ENCODE assay signal across 19 cellular contexts in the genomic region with DNA sequence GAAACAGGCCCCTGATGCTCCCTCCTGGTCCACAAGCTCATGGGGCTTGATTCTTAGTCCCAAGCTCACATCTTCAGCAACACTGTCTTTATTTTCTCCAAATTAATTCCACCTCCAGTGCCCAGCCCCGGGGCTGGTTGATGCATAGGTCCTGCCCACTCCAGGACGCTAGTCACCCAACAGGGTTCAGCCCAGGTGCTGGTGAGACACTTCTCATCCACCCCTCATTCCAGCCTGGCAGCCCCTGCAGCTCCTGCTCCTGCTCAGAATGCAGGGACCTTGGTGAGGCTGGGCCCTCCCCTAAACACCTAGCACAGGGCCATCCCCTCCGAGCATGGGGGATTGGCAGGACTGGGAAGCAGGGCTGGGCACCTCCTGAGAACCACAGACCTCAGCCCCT. TPM values are rescaled to one million over a fixed set of nuclear protein-coding genes. Genes with fewer than 3 reads are reported as not detected.
DNase-seq lines count a peak whose midpoint lies in the region; ATAC-seq and TF ChIP-seq lines count a peak whose summit lies in the region.
"Had no signal": no experiment of that assay in that cellular context is flagged by ENCODE, and none has a peak within 500 bp of the region (broad histone marks: within the 10 kb centered on the region; RNA-seq: fewer than 3 reads in every experiment).

No MANE protein-coding gene starts in this region.

- WGBS in H9 (ENCODE audit: extremely low coverage, insufficient read length, low lambda C conversion rate), result no CpG with 5 or more reads among the region's 3 CpGs
- 72 to 94% (median 88%) methylated on average over 3 of the region's 3 CpGs for WGBS in spleen, 5 donors

- H3K56ac ChIP-seq in H9 (ENCODE audit: insufficient read length, low read depth, low read length), result no peak overlapping the region

- H3K27ac Mint-ChIP-seq in H9, result no peak overlapping the region; a peak in 1 of 7 replicates
- H3K27ac Mint-ChIP-seq: B cell; CD8-positive, alpha-beta memory T cell; HFFc6 had no signal

- no peak overlapping the region for H3K4ac ChIP-seq in H9 (ENCODE audit: low read depth, low read length)

- H4K91ac ChIP-seq in H9 (ENCODE audit: insufficient read length, low read depth, low read length), result no peak overlapping the region

- H3K4me1 ChIP-seq in H9 (ENCODE audit: insufficient read depth, low read length), result no peaks in the 10 kb centered on the region
- no peaks in the 10 kb centered on the region for H3K4me1 ChIP-seq in spleen

- H3K79me1 ChIP-seq in H9 (ENCODE audit: insufficient read depth, low read depth, low read length, poor library complexity, severe bottlenecking), result no peaks in the 10 kb centered on the region

- H3K23me2 ChIP-seq in H9 (ENCODE audit: insufficient read length, low read depth, low read length, poor library complexity, severe bottlenecking), result no peaks in the 10 kb centered on the region

- H4K8ac ChIP-seq in H9 (replicated peaks; ENCODE audit: insufficient read length, low read depth, low read length), result no peak overlapping the region

- no peak overlapping the region for H4K5ac ChIP-seq in H9 (ENCODE audit: insufficient read length, low read depth, low read length)

- no peaks in the 10 kb centered on the region for H3K9me3 ChIP-seq in H9 (ENCODE audit: control insufficient read depth, low read depth, low read length)
- H3K9me3 ChIP-seq in spleen, result peaks cover 0 to 10% (median 0%) of the 10 kb centered on the region in 8 donors

- no peak overlapping the region for H2BK12ac ChIP-seq in H9 (ENCODE audit: insufficient read length, low read depth, low read length)

- TF ChIP-seq POLR2A in spleen (IDR thresholded peaks at IDR 0.05), result no peak

- no peak overlapping the region for H3K14ac ChIP-seq in H9 (ENCODE audit: insufficient read depth, low read length)

- peaks cover 0 to 38% (median 0%) of the 10 kb centered on the region in 6 donors for H3K36me3 ChIP-seq in spleen

- POLR2A ChIA-PET in RWPE1 (lab: Yijun Ruan, JAX; ENCODE audit: low non-redundant PET), result no interaction called here

- peak; percentile 12 for DNase-seq in H9
- no peak for DNase-seq in RWPE1 (ENCODE audit: low spot score)
- DNase-seq in islet precursor cell, result peak; percentile 46
- peak; percentile 21 for DNase-seq in sciatic nerve (ENCODE audit: low spot score)
- no peak for DNase-seq in foreskin melanocyte
- no peak for DNase-seq in occipital lobe (lab: John Stamatoyannopoulos, UW)
- no peak for DNase-seq in spleen
- DNase-seq: CD8-positive, alpha-beta memory T cell; COR-L47; DMS 273 treated with DMSO at 0.1 percent for 48 hours; DMS53; DND-41; EL; HFFc6 had no signal

- H3K23ac ChIP-seq in H9 (ENCODE audit: insufficient read length, low read depth, low read length), result no peak overlapping the region

- no peak overlapping the region for H2BK15ac ChIP-seq in H9 (ENCODE audit: low read depth, low read length)

- intact Hi-C loops in sciatic nerve (cut with DNase I) (no loop called here), spleen (cut with DNase I; ENCODE audit: low total_unique reads) (no loop called here)

- peaks cover 23 to 55% (median 41%) of the 10 kb centered on the region in 3 experiments for H3K36me3 Mint-ChIP-seq in H9 (ENCODE audit: insufficient read depth in 1 of 3, low read depth in 3 of 3)
- H3K36me3 Mint-ChIP-seq: CD8-positive, alpha-beta memory T cell had no signal

- TF ChIP-seq CTCF in H9 (conservative IDR thresholded peaks at IDR 0.05) (no peak), RWPE1 (conservative IDR thresholded peaks at IDR 0.05; ENCODE audit: low read depth) (no peak), spleen (IDR thresholded peaks at IDR 0.05 in 8 of 11, conservative IDR thresholded peaks at IDR 0.05 in 3 of 11) (no peak)

- ATAC-seq in sciatic nerve, result no peak
- ATAC-seq: GM12878, HCT116, HepG2 had no signal

- peaks cover 26 to 36% of the 10 kb centered on the region in 2 experiments for H3K4me1 Mint-ChIP-seq in H9
- H3K4me1 Mint-ChIP-seq: B cell; CD8-positive, alpha-beta memory T cell had no signal

- H3K27ac ChIP-seq in H9 (ENCODE audit: insufficient read length, low read depth, low read length) (no peak overlapping the region), RWPE1 (peak overlapping the region; percentile 59; the same call in 1 of the 2 replicates), spleen (no peak overlapping the region)
- H3K27ac ChIP-seq: BLaER1 treated with 17β-estradiol and CSF1 and Interleukin-3, amounts not matched to agents 10 nM and 100 nM had no signal

- CTCF ChIA-PET in RWPE1 (lab: Yijun Ruan, JAX), result interaction anchor here (1.3 kb wide), 1 partner anchor 25 kb away, joined by 3 read pairs; the partner anchor contains the start of gene STEAP3

- H2BK5ac ChIP-seq in H9 (ENCODE audit: insufficient read length, low read length), result no peak overlapping the region

- H2BK120ac ChIP-seq in H9 (ENCODE audit: low read depth, low read length, poor library complexity, severe bottlenecking), result no peak overlapping the region

- H3K9ac ChIP-seq in H9 (ENCODE audit: extremely low read depth, insufficient read length, low read length), result no peak overlapping the region
- H3K9ac ChIP-seq: BLaER1 treated with 17β-estradiol and CSF1 and Interleukin-3, amounts not matched to agents 10 nM and 100 nM had no signal

- H2AK5ac ChIP-seq in H9 (ENCODE audit: insufficient read length, low read length), result no peak overlapping the region

- H2BK20ac ChIP-seq in H9 (ENCODE audit: low read depth, low read length, poor library complexity, severe bottlenecking), result no peak overlapping the region

- no peak overlapping the region for H3K4me3 ChIP-seq in spleen
- H3K4me3 ChIP-seq: BLaER1 treated with 17β-estradiol and CSF1 and Interleukin-3, amounts not matched to agents 10 nM and 100 nM; GM12878 had no signal

- no peak overlapping the region for H3K4me3 Mint-ChIP-seq in H9
- H3K4me3 Mint-ChIP-seq: B cell; CD8-positive, alpha-beta memory T cell; HFFc6 had no signal

- H3K27me3 Mint-ChIP-seq in H9 (ENCODE audit: low read depth), result no peaks in the 10 kb centered on the region
- H3K27me3 Mint-ChIP-seq: B cell had no signal

- no peak overlapping the region for H3T11ph ChIP-seq in H9 (ENCODE audit: low read length)

- H3K9me3 Mint-ChIP-seq in H9, result no peaks in the 10 kb centered on the region; a peak in 1 of 5 replicates
- H3K9me3 Mint-ChIP-seq: CD8-positive, alpha-beta memory T cell; HFFc6 had no signal

- no peaks in the 10 kb centered on the region for H4K20me1 ChIP-seq in H9 (ENCODE audit: control insufficient read depth, insufficient read depth, insufficient read length)

- H3K18ac ChIP-seq in H9 (ENCODE audit: insufficient read length, low read depth, low read length), result no peak overlapping the region

- no peaks in the 10 kb centered on the region for H3K79me2 ChIP-seq in H9 (ENCODE audit: insufficient read depth, low read length)

- no peaks in the 10 kb centered on the region; the same call in 1 of the 2 replicates for H3K27me3 ChIP-seq in H9 (ENCODE audit: insufficient read depth, low read length)
- no peaks in the 10 kb centered on the region for H3K27me3 ChIP-seq in spleen (replicated peaks in 1 of 7)
- H3K27me3 ChIP-seq: BLaER1 treated with 17β-estradiol and CSF1 and Interleukin-3, amounts not matched to agents 10 nM and 100 nM had no signal

- no peak overlapping the region for H3K4me2 ChIP-seq in H9 (ENCODE audit: insufficient read depth, insufficient read length, low read length)
- H3K4me2 ChIP-seq: BLaER1 treated with 17β-estradiol and CSF1 and Interleukin-3, amounts not matched to agents 10 nM and 100 nM had no signal

- no peak overlapping the region for H2AFZ ChIP-seq in H9 (ENCODE audit: low read length)

RNA-seq across cellular contexts. Expression of gene STEAP3, which starts 25.7 kb away (rescaled TPM):
- total RNA-seq in H9 (2021), result 15.4 and 15.9 TPM in 2 replicates
- 9.1 TPM for total RNA-seq in sciatic nerve
- not detected for total RNA-seq in occipital lobe
- total RNA-seq in spleen, result 1 to 10 TPM in 5 of 7 donors, under 1 TPM in 2; 0.68 to 3.6 (median 2.2) TPM
- 1 to 10 TPM in 1 of 3 donors, under 1 TPM in 2; 0.26 to 1.0 (median 0.50) TPM for polyA plus RNA-seq in spleen

Comparison
In these comparisons a context has a peak if more than half of its experiments do, and no peak if none do; other contexts are left out.
1. DNase-seq: peak in H9 (single experiment), islet precursor cell (single experiment) and sciatic nerve (single experiment); none in RWPE1 (single experiment), foreskin melanocyte (single experiment), occipital lobe (single experiment) and spleen (single experiment).